Comparison of ENCODE assay signal across 8 cellular contexts in genomic region chr1:224430511-224431113, GRCh38. TPM values are rescaled to one million over a fixed set of nuclear protein-coding genes. Genes with fewer than 3 reads are reported as not detected.
DNase-seq lines count a peak whose midpoint lies in the region; ATAC-seq and TF ChIP-seq lines count a peak whose summit lies in the region.

No MANE protein-coding gene starts in this region.

- H3K27me3 ChIP-seq in GM06990 (replicated peaks; ENCODE audit: control insufficient read depth, insufficient read depth, low read length) = no peaks in the 10 kb centered on the region
- no peaks in the 10 kb centered on the region for H3K27me3 ChIP-seq in HUES6 (ENCODE audit: control insufficient read depth, insufficient read depth, low read length)
- no peaks in the 10 kb centered on the region for H3K27me3 ChIP-seq in skeletal muscle satellite cell (ENCODE audit: control insufficient read depth, insufficient read depth, low read length)

- H3K4me2 ChIP-seq in skeletal muscle satellite cell (ENCODE audit: low read length) = peak overlapping the region; percentile 89

- no peak overlapping the region for H3K27ac ChIP-seq in HUES6 (ENCODE audit: low read depth, low read length)

- CTCF ChIA-PET in activated B cell treated with CpG ODN at 0.5 μM for 24 hours (lab: Charles Lee) = interaction anchor here (1.0 kb wide), 1 partner anchor 26 kb away, joined by 6 read pairs; no protein-coding TSS in a partner anchor

- H3K36me3 ChIP-seq in GM06990 (ENCODE audit: control insufficient read depth, insufficient read depth, low read length) (no peaks in the 10 kb centered on the region), HUES6 (ENCODE audit: control insufficient read depth, insufficient read depth, low read length) (peaks cover 63% of the 10 kb centered on the region), skeletal muscle satellite cell (ENCODE audit: insufficient read depth, low read length) (peaks cover 29% of the 10 kb centered on the region)

- H3K4me1 Mint-ChIP-seq in activated B cell treated with CpG ODN at 0.5 μM for 24 hours = peaks cover 50% of the 10 kb centered on the region

- peaks cover 48% of the 10 kb centered on the region for H3K36me3 Mint-ChIP-seq in activated B cell treated with CpG ODN at 0.5 μM for 24 hours (ENCODE audit: low read depth)

- no peak for TF ChIP-seq CTCF in GM06990 (IDR thresholded peaks at IDR 0.05; ENCODE audit: insufficient read depth, low read length, poor library complexity, severe bottlenecking)
- no peak for TF ChIP-seq CTCF in activated B cell treated with CpG ODN at 0.5 μM for 24 hours (IDR thresholded peaks at IDR 0.05)
- TF ChIP-seq CTCF in foreskin fibroblast (IDR thresholded peaks at IDR 0.05; ENCODE audit: low read depth, low read length) = no peak

- H3K4me3 ChIP-seq in GM06990 (replicated peaks; ENCODE audit: low read depth, low read length) = no peak overlapping the region; the same call in 1 of the 2 replicates
- H3K4me3 ChIP-seq in HUES6 (ENCODE audit: low read depth, low read length) = peak overlapping the region; percentile 38
- peak overlapping the region; percentile 25 to 30 for H3K4me3 ChIP-seq in foreskin fibroblast (ENCODE audit: low read depth in 1 of 2, low read length in 2 of 2)
- peak overlapping the region; percentile 58 for H3K4me3 ChIP-seq in skeletal muscle satellite cell (ENCODE audit: low read length)

- H3K9ac ChIP-seq in HUES6 (ENCODE audit: low read length) (no peak overlapping the region), skeletal muscle satellite cell (ENCODE audit: low read depth, low read length) (peak overlapping the region; percentile 86)

- H3K9me3 ChIP-seq in HUES6 (ENCODE audit: control insufficient read depth, insufficient read depth, low read depth, low read length) (no peaks in the 10 kb centered on the region), skeletal muscle satellite cell (replicated peaks; ENCODE audit: low read length) (no peaks in the 10 kb centered on the region)

- no peaks in the 10 kb centered on the region for H3K27me3 Mint-ChIP-seq in activated B cell treated with CpG ODN at 0.5 μM for 24 hours

- peak overlapping the region; percentile 80 for H3K27ac Mint-ChIP-seq in activated B cell treated with CpG ODN at 0.5 μM for 24 hours

- H3K9me3 Mint-ChIP-seq in activated B cell treated with CpG ODN at 0.5 μM for 24 hours = no peaks in the 10 kb centered on the region

- intact Hi-C loops in activated B cell treated with CpG ODN at 0.5 μM for 24 hours (cut with micrococcal nuclease) = loop anchor here (5.0 to 10.0 kb wide), 5 partner anchors 248 to 1977 kb away; partner anchors contain the start of genes DEGS1, LBR, PARP1 and TP53BP2

- ATAC-seq in activated B cell treated with CpG ODN at 0.5 μM for 24 hours (ENCODE audit: low read depth) = no peak

- peak overlapping the region; percentile 69 for H3K4me3 Mint-ChIP-seq in activated B cell treated with CpG ODN at 0.5 μM for 24 hours

- H3K4me1 ChIP-seq in HUES6 (ENCODE audit: control insufficient read depth, insufficient read depth, low read length) (peaks cover 25% of the 10 kb centered on the region), skeletal muscle satellite cell (ENCODE audit: control insufficient read depth, insufficient read depth, low read length) (peaks cover 40% of the 10 kb centered on the region)

- DNase-seq in A172 (ENCODE audit: low spot score) = peak; percentile 71
- DNase-seq in GM06990 (ENCODE audit: extremely low read depth, insufficient read length) = peak; percentile 20
- no peak for DNase-seq in activated B cell treated with CpG ODN at 0.5 μM for 24 hours
- peak; percentile 46 to 76 for DNase-seq in foreskin fibroblast
- no peak for DNase-seq in T1000 (lab: John Stamatoyannopoulos, UW)
- no peak for DNase-seq in NCI-H2227 (lab: John Stamatoyannopoulos, UW; ENCODE audit: unreplicated experiment)

- POLR2A ChIA-PET in activated B cell treated with CpG ODN at 0.5 μM for 24 hours (lab: Charles Lee) = no interaction called here

RNA-seq across cellular contexts. Expression of gene WDR26, which starts 4.0 kb away (rescaled TPM):
- 27.0 and 36.4 TPM in 2 replicates for total RNA-seq in A172 (2014; rRNA removed; shearing (Covaris generic))
- 75.3 and 91.3 TPM in 2 replicates for total RNA-seq in activated B cell treated with CpG ODN at 0.5 μM for 24 hours
- 43.0 and 47.4 TPM in 2 replicates for total RNA-seq in skeletal muscle satellite cell (2012; rRNA removed)

Comparison
In these comparisons a context has a peak if more than half of its experiments do, and no peak if none do; other contexts are left out.
1. DNase-seq: peak in A172 (single experiment), GM06990 (single experiment) and foreskin fibroblast (2 of 2); none in activated B cell treated with CpG ODN at 0.5 μM for 24 hours (single experiment), T1000 (single experiment) and NCI-H2227 (single experiment).